Comparison of ENCODE assay signal across 8 cellular contexts in genomic region chr1:26692793-26693490, GRCh38. TPM values are rescaled to one million over a fixed set of nuclear protein-coding genes. Genes with fewer than 3 reads are reported as not detected.
DNase-seq lines count a peak whose midpoint lies in the region; ATAC-seq, FAIRE-seq and TF ChIP-seq lines count a peak whose summit lies in the region.

No MANE protein-coding gene starts in this region.

- TF ChIP-seq CTCF in WTC11 (IDR thresholded peaks at IDR 0.05) (no peak), bronchial epithelial cell (IDR thresholded peaks at IDR 0.05; ENCODE audit: insufficient read depth, low read length, severe bottlenecking) (no peak)

- peaks cover 34% of the 10 kb centered on the region for H3K4me1 Mint-ChIP-seq in WTC11

- peak; percentile 28 for FAIRE-seq in bronchial epithelial cell (lab: Jason Lieb, UNC)

- POLR2A ChIA-PET in WTC11 (lab: Charles Lee) = interaction anchor here (0.6 to 2.8 kb wide), 13 partner anchors 9 to 300 kb away, joined by 3 to 19 read pairs (median 4); partner anchors contain the start of genes PIGV and TRNP1

- no peaks in the 10 kb centered on the region for H3K36me3 ChIP-seq in bronchial epithelial cell (ENCODE audit: control insufficient read depth, insufficient read depth, low read length)
- no peaks in the 10 kb centered on the region for H3K36me3 ChIP-seq in skeletal muscle tissue (ENCODE audit: control insufficient read depth in 3 of 3, insufficient read depth in 3 of 3, low read length in 3 of 3)

- H3K27ac ChIP-seq in skeletal muscle tissue (ENCODE audit: low read depth, low read length) = peak overlapping the region; percentile 96

- peak; percentile 97 for DNase-seq in GM04504 (ENCODE audit: low read depth)
- DNase-seq in NCI-H2227 (lab: John Stamatoyannopoulos, UW; ENCODE audit: unreplicated experiment) = peak; percentile 98
- peak; percentile 93 for DNase-seq in WTC11 (ENCODE audit: low spot score)
- DNase-seq in bronchial epithelial cell (ENCODE audit: low read depth) = peak; percentile 94
- DNase-seq in iPS-NIHi11 (ENCODE audit: low spot score) = peak; percentile 84

- peak; percentile 34 for ATAC-seq in HG03095 (IDR thresholded peaks at IDR 0.05; ENCODE audit: unreplicated experiment)
- ATAC-seq in WTC11 = peak; percentile 65
- ATAC-seq in GM21390 (IDR thresholded peaks at IDR 0.05; ENCODE audit: unreplicated experiment) = no peak

- H3K4me1 ChIP-seq in skeletal muscle tissue (ENCODE audit: control insufficient read depth in 3 of 3, insufficient read depth in 3 of 3, low read length in 3 of 3) = peaks cover 32 to 35% (median 33%) of the 10 kb centered on the region in 3 donors

- H3K9me3 Mint-ChIP-seq in WTC11 = no peaks in the 10 kb centered on the region

- CTCF ChIA-PET in WTC11 (lab: Charles Lee) = interaction anchor here (0.5 to 5.0 kb wide), 18 partner anchors 9 to 462 kb away, joined by 3 to 54 read pairs (median 4); partner anchors contain the start of genes PIGV and SLC9A1

- H3K36me3 Mint-ChIP-seq in WTC11 = no peaks in the 10 kb centered on the region

- H3K27me3 ChIP-seq in bronchial epithelial cell (ENCODE audit: control insufficient read depth, insufficient read depth, low read length) (no peaks in the 10 kb centered on the region), skeletal muscle tissue (ENCODE audit: control insufficient read depth in 3 of 3, insufficient read depth in 3 of 3, low read length in 3 of 3) (no peaks in the 10 kb centered on the region)

- peak overlapping the region; percentile 86 for H3K4me3 Mint-ChIP-seq in WTC11

- peak overlapping the region; percentile 90 to 99 (median 99) for H3K9ac ChIP-seq in skeletal muscle tissue (ENCODE audit: low read depth in 1 of 3, low read length in 3 of 3)

- no peaks in the 10 kb centered on the region for H3K9me3 ChIP-seq in skeletal muscle tissue (ENCODE audit: control insufficient read depth in 3 of 3, low read length in 3 of 3)

- peak overlapping the region; percentile 100 for H3K27ac Mint-ChIP-seq in WTC11

- H3K27me3 Mint-ChIP-seq in WTC11 (ENCODE audit: low read depth) = no peaks in the 10 kb centered on the region

- peak overlapping the region; percentile 47 for H3K4me3 ChIP-seq in bronchial epithelial cell (ENCODE audit: low read depth, low read length)
- peak overlapping the region; percentile 76 to 95 (median 92) for H3K4me3 ChIP-seq in skeletal muscle tissue (ENCODE audit: low read length in 3 of 3)

TF ChIP-seq in WTC11, 78 proteins besides CTCF, POLR2A, EP300 and RAD21 (continues in another document):
- TF ChIP-seq TEAD4 (CRISPR knock-in tag; IDR thresholded peaks at IDR 0.05) (peak; percentile 6; the same call in 1 of the 2 replicates), FOXK1 (CRISPR knock-in tag; IDR thresholded peaks at IDR 0.05) (peak; percentile 65; the same call in 1 of the 2 replicates), NFE2L1 (CRISPR knock-in tag; IDR thresholded peaks at IDR 0.05) (no peak), GABPB1 (CRISPR knock-in tag; IDR thresholded peaks at IDR 0.05) (peak; percentile 61), ATF2 (CRISPR knock-in tag; IDR thresholded peaks at IDR 0.05; ENCODE audit: borderline replicate concordance, low read depth) (no peak), ZBTB43 (CRISPR knock-in tag; IDR thresholded peaks at IDR 0.05) (no peak), E2F5 (CRISPR knock-in tag; IDR thresholded peaks at IDR 0.05) (peak; percentile 57), ETV6 (CRISPR knock-in tag; IDR thresholded peaks at IDR 0.05) (peak; percentile 84; the same call in 1 of the 2 replicates), TEAD1 (CRISPR knock-in tag; IDR thresholded peaks at IDR 0.05) (peak; percentile 80), MAX (CRISPR knock-in tag; IDR thresholded peaks at IDR 0.05) (peak; percentile 72; the same call in 1 of the 2 replicates), MYBL2 (CRISPR knock-in tag; IDR thresholded peaks at IDR 0.05) (peak; percentile 67; the same call in 1 of the 2 replicates), ZNF281 (CRISPR knock-in tag; IDR thresholded peaks at IDR 0.05) (peak; percentile 73; the same call in 1 of the 2 replicates), ARID4B (CRISPR knock-in tag; IDR thresholded peaks at IDR 0.05; ENCODE audit: borderline replicate concordance) (peak; percentile 66; the same call in 1 of the 2 replicates), SOX15 (CRISPR knock-in tag; IDR thresholded peaks at IDR 0.05) (no peak)

RNA-seq across cellular contexts. Expression of gene ARID1A, which starts 2.9 kb away (rescaled TPM):
- total RNA-seq in WTC11 (2021) = 98.0 to 105 TPM (median 103 TPM) in 3 replicates
- total RNA-seq in bronchial epithelial cell = 8.7 and 15.5 TPM in 2 replicates
- total RNA-seq in skeletal muscle tissue = 18.8 TPM
